Comparison of ENCODE assay signal across 9 cellular contexts in genomic region chr7:139714163-139714901, GRCh38.
A peak's percentile ranks its signal among the peaks of the same experiment; 100 is the strongest.
DNase-seq lines count a peak whose midpoint lies in the region; ATAC-seq, FAIRE-seq and TF ChIP-seq lines count a peak whose summit lies in the region.
"Had no signal": no experiment of that assay in that cellular context is flagged by ENCODE, and none has a peak within 500 bp of the region (broad histone marks: within the 10 kb centered on the region; RNA-seq: fewer than 3 reads in every experiment).

No MANE protein-coding gene starts in this region.

- H3K4me1 ChIP-seq in kidney (ENCODE audit: control insufficient read depth in 1 of 2, insufficient read depth in 1 of 2, low read depth in 1 of 2, low read length in 2 of 2), result peaks cover 11 to 30% of the 10 kb centered on the region in 2 donors

- FAIRE-seq in kidney (lab: Jason Lieb, UNC), result no peak

- peaks cover 65% of the 10 kb centered on the region for H3K36me3 Mint-ChIP-seq in activated T-cell treated with anti-CD3 and anti-CD28 coated beads, Interleukin-2, amount 50 U/mL, for 24 hours (ENCODE audit: low read depth)

- DNase-seq in GM12865 (ENCODE audit: low read depth) (peak; percentile 96), kidney (peak; percentile 84), NCI-H1105 treated with DMSO at 0.1 percent for 48 hours (lab: John Stamatoyannopoulos, UW) (no peak), NCI-H146 (lab: John Stamatoyannopoulos, UW) (no peak)
- no peak for DNase-seq in stimulated activated CD4-positive, alpha-beta T cell treated with anti-CD3 and anti-CD28 coated beads, Interleukin-2, amount 100 ng/mL, for 24 hours
- DNase-seq in activated T-cell treated with anti-CD3 and anti-CD28 coated beads, Interleukin-2, amount 50 U/mL, for 24 hours, result no peak

- H3K27me3 Mint-ChIP-seq in activated T-cell treated with anti-CD3 and anti-CD28 coated beads, Interleukin-2, amount 50 U/mL, for 24 hours, result no peaks in the 10 kb centered on the region
- H3K27me3 Mint-ChIP-seq: central memory CD8-positive, alpha-beta T cell had no signal

- no peak overlapping the region for H3K4me3 Mint-ChIP-seq in activated T-cell treated with anti-CD3 and anti-CD28 coated beads, Interleukin-2, amount 50 U/mL, for 24 hours
- H3K4me3 Mint-ChIP-seq: central memory CD8-positive, alpha-beta T cell had no signal

- no peak overlapping the region for H3K27ac Mint-ChIP-seq in activated T-cell treated with anti-CD3 and anti-CD28 coated beads, Interleukin-2, amount 50 U/mL, for 24 hours

- H3K4me3 ChIP-seq in GM12865 (ENCODE audit: low read depth, low read length), result peak overlapping the region; percentile 45
- no peak overlapping the region for H3K4me3 ChIP-seq in kidney (ENCODE audit: low read length in 2 of 2)

- H3K9me3 Mint-ChIP-seq in activated T-cell treated with anti-CD3 and anti-CD28 coated beads, Interleukin-2, amount 50 U/mL, for 24 hours, result no peaks in the 10 kb centered on the region
- H3K9me3 Mint-ChIP-seq: central memory CD8-positive, alpha-beta T cell had no signal

- H3K9ac ChIP-seq in kidney (ENCODE audit: low read length in 2 of 2), result no peak overlapping the region

- no peak for TF ChIP-seq CTCF in GM12865 (IDR thresholded peaks at IDR 0.05; ENCODE audit: insufficient read depth, low read depth, low read length, missing control alignments)
- TF ChIP-seq CTCF in kidney (IDR thresholded peaks at IDR 0.05; ENCODE audit: borderline replicate concordance, extremely low read depth, insufficient read depth), result no peak

- H3K4me1 Mint-ChIP-seq in activated T-cell treated with anti-CD3 and anti-CD28 coated beads, Interleukin-2, amount 50 U/mL, for 24 hours (ENCODE audit: low read depth), result peaks cover 3% of the 10 kb centered on the region

- H3K36me3 ChIP-seq in kidney (ENCODE audit: control insufficient read depth in 1 of 2, insufficient read depth in 2 of 2, low read length in 2 of 2), result peaks cover 19 to 21% of the 10 kb centered on the region in 2 donors

- intact Hi-C loops in kidney (cut with DNase I), result no loop called here

- ATAC-seq in GM21447 (IDR thresholded peaks at IDR 0.05; ENCODE audit: unreplicated experiment) (peak; percentile 97), HG03520 (IDR thresholded peaks at IDR 0.05; ENCODE audit: unreplicated experiment) (peak; percentile 96)

- peak overlapping the region; percentile 64 to 82 for H3K27ac ChIP-seq in kidney (ENCODE audit: low read depth in 2 of 2, low read length in 2 of 2)

- H3K9me3 ChIP-seq in kidney (ENCODE audit: control insufficient read depth in 1 of 2, low read length in 2 of 2), result no peaks in the 10 kb centered on the region

Comparison
In these comparisons a context has a peak if more than half of its experiments do, and no peak if none do; other contexts are left out.
1. DNase-seq: peak in GM12865 (single experiment) and kidney (single experiment); none in stimulated activated CD4-positive, alpha-beta T cell treated with anti-CD3 and anti-CD28 coated beads, Interleukin-2, amount 100 ng/mL, for 24 hours (0 of 2), NCI-H1105 treated with DMSO at 0.1 percent for 48 hours (single experiment), NCI-H146 (single experiment) and activated T-cell treated with anti-CD3 and anti-CD28 coated beads, Interleukin-2, amount 50 U/mL, for 24 hours (single experiment).